9 cellular contexts compared by ENCODE assay signal in the genomic region with DNA sequence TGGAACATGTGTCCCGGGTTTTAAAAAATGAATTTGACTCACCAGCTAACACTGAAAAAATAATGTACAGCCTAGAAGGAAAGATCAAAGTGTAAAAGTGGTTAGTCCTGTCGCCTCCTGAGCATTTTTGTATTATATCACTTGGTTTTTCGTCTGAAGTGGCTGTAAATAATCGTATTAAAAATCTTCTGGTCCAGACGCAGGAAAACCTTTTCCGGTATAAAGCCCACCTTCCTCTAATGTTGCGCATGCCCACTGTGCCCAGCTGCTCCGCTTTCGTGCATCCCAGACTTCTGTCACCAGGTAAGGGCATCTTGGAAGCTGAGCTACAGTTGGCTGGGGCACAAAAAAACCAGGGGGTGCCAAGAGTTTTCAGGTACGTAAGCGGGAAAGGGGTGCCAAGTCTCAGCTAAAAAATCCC. TPM values are rescaled to one million over a fixed set of nuclear protein-coding genes. Genes with fewer than 3 reads are reported as not detected.
DNase-seq lines count a peak whose midpoint lies in the region; ATAC-seq, FAIRE-seq and TF ChIP-seq lines count a peak whose summit lies in the region.
"Had no signal": no experiment of that assay in that cellular context is flagged by ENCODE, and none has a peak within 500 bp of the region (broad histone marks: within the 10 kb centered on the region; RNA-seq: fewer than 3 reads in every experiment).

No MANE protein-coding gene starts in this region.

- peak overlapping the region; percentile 96 to 100 (median 98) for H3K27ac ChIP-seq in gastroesophageal sphincter

- peaks cover 27% of the 10 kb centered on the region for H3K36me3 Mint-ChIP-seq in activated naive CD4-positive, alpha-beta T cell treated with anti-CD3 and anti-CD28 coated beads, Interleukin-2, amount 10 ng/mL, durations not matched to agents 7 days and 5 days
- H3K36me3 Mint-ChIP-seq in nephron progenitor cell (ENCODE audit: low read depth), result peaks cover 24% of the 10 kb centered on the region

- H3K4me1 ChIP-seq in gastroesophageal sphincter, result peaks cover 6 to 41% (median 22%) of the 10 kb centered on the region in 3 donors

- no peaks in the 10 kb centered on the region for H3K27me3 ChIP-seq in gastroesophageal sphincter

- peaks cover 46% of the 10 kb centered on the region for H3K4me1 Mint-ChIP-seq in activated naive CD4-positive, alpha-beta T cell treated with anti-CD3 and anti-CD28 coated beads, Interleukin-2, amount 10 ng/mL, durations not matched to agents 7 days and 5 days
- H3K4me1 Mint-ChIP-seq in nephron progenitor cell, result peaks cover 37% of the 10 kb centered on the region

- no peaks in the 10 kb centered on the region for H3K9me3 ChIP-seq in gastroesophageal sphincter

- ATAC-seq in GM21360 (IDR thresholded peaks at IDR 0.05; ENCODE audit: unreplicated experiment), result peak; percentile 13
- ATAC-seq in gastroesophageal sphincter, result peak; percentile 62

- no peak for FAIRE-seq in urothelium cell line (lab: Jason Lieb, UNC)

- H3K27ac Mint-ChIP-seq in activated naive CD4-positive, alpha-beta T cell treated with anti-CD3 and anti-CD28 coated beads, Interleukin-2, amount 10 ng/mL, durations not matched to agents 7 days and 5 days, result peak overlapping the region; percentile 100
- peak overlapping the region; percentile 100 for H3K27ac Mint-ChIP-seq in nephron progenitor cell

- peaks cover 15% of the 10 kb centered on the region for H3K27me3 Mint-ChIP-seq in activated naive CD4-positive, alpha-beta T cell treated with anti-CD3 and anti-CD28 coated beads, Interleukin-2, amount 10 ng/mL, durations not matched to agents 7 days and 5 days
- peaks cover 7% of the 10 kb centered on the region for H3K27me3 Mint-ChIP-seq in nephron progenitor cell (ENCODE audit: low read depth, poor library complexity)

- TF ChIP-seq POLR2A in gastroesophageal sphincter (IDR thresholded peaks at IDR 0.05), result no peak

- H3K36me3 ChIP-seq in gastroesophageal sphincter, result peaks cover 0 to 26% of the 10 kb centered on the region in 2 donors

- no peaks in the 10 kb centered on the region for H3K9me3 Mint-ChIP-seq in activated naive CD4-positive, alpha-beta T cell treated with anti-CD3 and anti-CD28 coated beads, Interleukin-2, amount 10 ng/mL, durations not matched to agents 7 days and 5 days
- H3K9me3 Mint-ChIP-seq in nephron progenitor cell, result no peaks in the 10 kb centered on the region

- no peak for TF ChIP-seq EP300 in gastroesophageal sphincter (IDR thresholded peaks at IDR 0.05)

- peak overlapping the region; percentile 69 to 99 for H3K4me3 ChIP-seq in gastroesophageal sphincter

- H3K4me3 Mint-ChIP-seq in activated naive CD4-positive, alpha-beta T cell treated with anti-CD3 and anti-CD28 coated beads, Interleukin-2, amount 10 ng/mL, durations not matched to agents 7 days and 5 days, result peak overlapping the region; percentile 98
- peak overlapping the region; percentile 100 for H3K4me3 Mint-ChIP-seq in nephron progenitor cell

- 0 to 1% methylated on average over 6 to 10 of the region's 11 CpGs for WGBS in gastroesophageal sphincter (ENCODE audit: low coverage in 1 of 2), 2 donors

- TF ChIP-seq CTCF in gastroesophageal sphincter (IDR thresholded peaks at IDR 0.05) (no peak), nephron progenitor cell (IDR thresholded peaks at IDR 0.05) (no peak)

- CTCF ChIA-PET in activated naive CD4-positive, alpha-beta T cell treated with anti-CD3 and anti-CD28 coated beads, Interleukin-2, amount 10 ng/mL, durations not matched to agents 7 days and 5 days (lab: Charles Lee), result interaction anchor here (1.0 to 1.6 kb wide), 3 partner anchors 40 to 266 kb away, joined by 3 to 6 read pairs (median 3); a partner anchor contains a TSS

- DNase-seq in DMS 273 treated with DMSO at 0.1 percent for 48 hours (lab: John Stamatoyannopoulos, UW) (peak; percentile 88), HK-2 (ENCODE audit: unreplicated experiment) (peak; percentile 76), NCI-H748 treated with DMSO at 0.1 percent for 48 hours (lab: John Stamatoyannopoulos, UW) (peak; percentile 73), nephron progenitor cell (peak; percentile 67), urothelium cell line (ENCODE audit: low spot score) (peak; percentile 65)
- no peak for DNase-seq in activated naive CD4-positive, alpha-beta T cell treated with anti-CD3 and anti-CD28 coated beads, Interleukin-2, amount 10 ng/mL, durations not matched to agents 7 days and 5 days

RNA-seq across cellular contexts. Expression of a gene that starts 0.7 kb away (rescaled TPM):
- total RNA-seq in gastroesophageal sphincter, result 10 to 100 TPM; 13.3 to 32.8 (median 19.5) TPM

RNA-seq across cellular contexts. Expression of a gene that starts 3.2 kb away (rescaled TPM):
- total RNA-seq in gastroesophageal sphincter, result 1 to 10 TPM; 1.8 to 5.1 (median 4.5) TPM

RNA-seq across cellular contexts. Expression of a gene that starts 7.7 kb away (rescaled TPM):
- total RNA-seq in gastroesophageal sphincter, result 10 to 100 TPM; 25.5 to 97.1 (median 38.6) TPM

RNA-seq across cellular contexts. Expression of a gene that starts 40.1 kb away (rescaled TPM):
- total RNA-seq in gastroesophageal sphincter, result not detected
- total RNA-seq: pulmonary artery endothelial cell had no signal

RNA-seq across cellular contexts. Expression of a gene that starts 40.2 kb away (rescaled TPM):
- 1 to 10 TPM; 3.1 to 7.9 (median 5.9) TPM for total RNA-seq in gastroesophageal sphincter
